Comparison of ENCODE assay signal across 1 cellular context in the genomic region with DNA sequence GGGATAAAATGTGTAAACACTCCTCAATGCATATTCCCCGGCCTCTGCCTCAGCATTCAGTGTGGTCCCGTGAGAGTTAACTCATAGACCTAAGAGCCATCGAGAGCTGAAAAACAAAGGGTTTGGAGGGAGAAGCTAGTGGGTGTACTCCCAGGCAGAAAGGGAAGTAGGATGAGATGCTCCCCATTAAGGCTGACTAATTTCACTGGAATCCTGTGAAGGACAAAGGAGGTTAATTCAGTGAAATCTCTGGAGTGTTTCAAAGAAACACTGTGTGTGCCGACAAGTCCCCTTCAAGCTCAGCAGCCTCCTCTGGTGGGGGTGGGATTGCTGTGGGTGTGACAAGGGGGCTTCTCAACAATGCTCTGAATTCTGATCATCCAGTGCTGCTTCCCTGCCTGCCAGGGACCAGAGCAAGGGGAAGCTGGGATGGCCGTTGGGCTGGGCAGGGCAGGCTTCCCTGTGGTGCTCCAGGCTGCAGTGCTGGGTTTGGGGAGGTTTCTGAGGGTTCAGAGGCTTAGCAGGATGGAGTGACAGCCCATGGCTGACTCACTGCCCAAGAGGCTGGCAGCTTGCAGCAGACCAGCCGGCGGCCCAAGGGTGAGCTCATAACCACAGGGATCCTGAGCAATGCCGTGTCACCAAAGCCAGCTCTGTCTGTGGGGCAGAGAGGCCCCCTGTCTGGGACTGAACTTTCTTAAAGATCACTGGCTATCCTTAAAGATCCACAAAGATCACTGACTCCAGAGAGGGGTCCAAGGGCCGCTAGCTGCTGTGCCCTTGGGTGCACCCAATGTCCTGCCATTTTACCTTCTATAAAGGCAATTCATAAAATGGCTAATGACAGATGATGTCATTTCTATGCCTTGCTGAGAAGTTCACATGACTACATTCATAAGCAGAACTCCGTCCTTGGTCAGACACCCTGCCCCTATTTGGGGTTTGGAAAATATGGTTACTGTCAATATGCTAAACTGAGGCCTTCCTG.
TF ChIP-seq lines count a peak whose summit lies in the region.

No MANE protein-coding gene starts in this region.

TF ChIP-seq in K562, 482 proteins besides CTCF, POLR2A, EP300 and RAD21 (continued from another document):
- TF ChIP-seq, protein P1, sequence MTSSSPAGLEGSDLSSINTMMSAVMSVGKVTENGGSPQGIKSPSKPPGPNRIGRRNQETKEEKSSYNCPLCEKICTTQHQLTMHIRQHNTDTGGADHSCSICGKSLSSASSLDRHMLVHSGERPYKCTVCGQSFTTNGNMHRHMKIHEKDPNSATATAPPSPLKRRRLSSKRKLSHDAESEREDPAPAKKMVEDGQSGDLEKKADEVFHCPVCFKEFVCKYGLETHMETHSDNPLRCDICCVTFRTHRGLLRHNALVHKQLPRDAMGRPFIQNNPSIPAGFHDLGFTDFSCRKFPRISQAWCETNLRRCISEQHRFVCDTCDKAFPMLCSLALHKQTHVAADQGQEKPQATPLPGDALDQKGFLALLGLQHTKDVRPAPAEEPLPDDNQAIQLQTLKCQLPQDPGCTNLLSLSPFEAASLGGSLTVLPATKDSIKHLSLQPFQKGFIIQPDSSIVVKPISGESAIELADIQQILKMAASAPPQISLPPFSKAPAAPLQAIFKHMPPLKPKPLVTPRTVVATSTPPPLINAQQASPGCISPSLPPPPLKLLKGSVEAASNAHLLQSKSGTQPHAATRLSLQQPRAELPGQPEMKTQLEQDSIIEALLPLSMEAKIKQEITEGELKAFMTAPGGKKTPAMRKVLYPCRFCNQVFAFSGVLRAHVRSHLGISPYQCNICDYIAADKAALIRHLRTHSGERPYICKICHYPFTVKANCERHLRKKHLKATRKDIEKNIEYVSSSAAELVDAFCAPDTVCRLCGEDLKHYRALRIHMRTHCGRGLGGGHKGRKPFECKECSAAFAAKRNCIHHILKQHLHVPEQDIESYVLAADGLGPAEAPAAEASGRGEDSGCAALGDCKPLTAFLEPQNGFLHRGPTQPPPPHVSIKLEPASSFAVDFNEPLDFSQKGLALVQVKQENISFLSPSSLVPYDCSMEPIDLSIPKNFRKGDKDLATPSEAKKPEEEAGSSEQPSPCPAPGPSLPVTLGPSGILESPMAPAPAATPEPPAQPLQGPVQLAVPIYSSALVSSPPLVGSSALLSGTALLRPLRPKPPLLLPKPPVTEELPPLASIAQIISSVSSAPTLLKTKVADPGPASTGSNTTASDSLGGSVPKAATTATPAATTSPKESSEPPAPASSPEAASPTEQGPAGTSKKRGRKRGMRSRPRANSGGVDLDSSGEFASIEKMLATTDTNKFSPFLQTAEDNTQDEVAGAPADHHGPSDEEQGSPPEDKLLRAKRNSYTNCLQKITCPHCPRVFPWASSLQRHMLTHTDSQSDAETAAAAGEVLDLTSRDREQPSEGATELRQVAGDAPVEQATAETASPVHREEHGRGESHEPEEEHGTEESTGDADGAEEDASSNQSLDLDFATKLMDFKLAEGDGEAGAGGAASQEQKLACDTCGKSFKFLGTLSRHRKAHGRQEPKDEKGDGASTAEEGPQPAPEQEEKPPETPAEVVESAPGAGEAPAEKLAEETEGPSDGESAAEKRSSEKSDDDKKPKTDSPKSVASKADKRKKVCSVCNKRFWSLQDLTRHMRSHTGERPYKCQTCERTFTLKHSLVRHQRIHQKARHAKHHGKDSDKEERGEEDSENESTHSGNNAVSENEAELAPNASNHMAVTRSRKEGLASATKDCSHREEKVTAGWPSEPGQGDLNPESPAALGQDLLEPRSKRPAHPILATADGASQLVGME (CRISPR knock-in tag; IDR thresholded peaks at IDR 0.05) = no peak
- TF ChIP-seq, protein P2, sequence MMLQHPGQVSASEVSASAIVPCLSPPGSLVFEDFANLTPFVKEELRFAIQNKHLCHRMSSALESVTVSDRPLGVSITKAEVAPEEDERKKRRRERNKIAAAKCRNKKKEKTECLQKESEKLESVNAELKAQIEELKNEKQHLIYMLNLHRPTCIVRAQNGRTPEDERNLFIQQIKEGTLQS (IDR thresholded peaks at IDR 0.05) = peak; percentile 55; the same call in 1 of the 2 replicates
- TF ChIP-seq, protein P2 (CRISPR knock-in tag; conservative IDR thresholded peaks at IDR 0.05) = no peak
